8 cellular contexts compared by ENCODE assay signal in genomic region chr2:158457092-158457825, GRCh38. TPM values are rescaled to one million over a fixed set of nuclear protein-coding genes. Genes with fewer than 3 reads are reported as not detected.
DNase-seq lines count a peak whose midpoint lies in the region; ATAC-seq and TF ChIP-seq lines count a peak whose summit lies in the region.

No MANE protein-coding gene starts in this region.

- CTCF ChIA-PET in CD4-positive, alpha-beta T cell (lab: Charles Lee) = interaction anchor here (2.1 kb wide), 1 partner anchor 22 kb away, joined by 5 read pairs; no protein-coding TSS in a partner anchor
- CTCF ChIA-PET in Panc1 (lab: Charles Lee) = interaction anchor here (0.6 kb wide), 1 partner anchor 27 kb away, joined by 8 read pairs; no protein-coding TSS in a partner anchor

- no peaks in the 10 kb centered on the region for H3K9me3 Mint-ChIP-seq in CD4-positive, alpha-beta T cell
- H3K9me3 Mint-ChIP-seq in activated T-helper 2 cell treated with anti-CD3 and anti-CD28 coated beads, Interferon-gamma antibody, Interleukin-2, Interleukin-4, amounts not matched to agents 10 μg/mL and 5 μg/mL and 100 μg/mL, durations not matched to agents 14 hours and 24 hours and 36 hours = no peaks in the 10 kb centered on the region
- H3K9me3 Mint-ChIP-seq in neural progenitor cell = peaks cover 2% of the 10 kb centered on the region

- no peaks in the 10 kb centered on the region for H3K9me3 ChIP-seq in CD4-positive, alpha-beta T cell (ENCODE audit: control insufficient read depth, low read length)
- no peaks in the 10 kb centered on the region for H3K9me3 ChIP-seq in Panc1 (ENCODE audit: control insufficient read depth, insufficient read depth, low read depth, low read length)
- H3K9me3 ChIP-seq in neural progenitor cell (ENCODE audit: low read depth) = no peaks in the 10 kb centered on the region

- no peaks in the 10 kb centered on the region for H3K27me3 ChIP-seq in CD4-positive, alpha-beta T cell (ENCODE audit: control insufficient read depth, insufficient read depth, low read length)
- H3K27me3 ChIP-seq in Panc1 (ENCODE audit: control insufficient read depth, insufficient read depth, low read length) (no peaks in the 10 kb centered on the region), foreskin keratinocyte (no peaks in the 10 kb centered on the region), neural progenitor cell (no peaks in the 10 kb centered on the region)

- peaks cover 5% of the 10 kb centered on the region for H3K36me3 Mint-ChIP-seq in CD4-positive, alpha-beta T cell (ENCODE audit: low read depth)
- H3K36me3 Mint-ChIP-seq in activated T-helper 2 cell treated with anti-CD3 and anti-CD28 coated beads, Interferon-gamma antibody, Interleukin-2, Interleukin-4, amounts not matched to agents 10 μg/mL and 5 μg/mL and 100 μg/mL, durations not matched to agents 14 hours and 24 hours and 36 hours (ENCODE audit: low read depth) = no peaks in the 10 kb centered on the region
- no peaks in the 10 kb centered on the region for H3K36me3 Mint-ChIP-seq in neural progenitor cell

- H3K36me3 ChIP-seq in Panc1 (ENCODE audit: control insufficient read depth, insufficient read depth, low read length) (no peaks in the 10 kb centered on the region), neural progenitor cell (no peaks in the 10 kb centered on the region)

- H3K4me3 Mint-ChIP-seq in CD4-positive, alpha-beta T cell = peak overlapping the region; percentile 99
- H3K4me3 Mint-ChIP-seq in activated T-helper 2 cell treated with anti-CD3 and anti-CD28 coated beads, Interferon-gamma antibody, Interleukin-2, Interleukin-4, amounts not matched to agents 10 μg/mL and 5 μg/mL and 100 μg/mL, durations not matched to agents 14 hours and 24 hours and 36 hours (ENCODE audit: low read depth) = peak overlapping the region; percentile 94
- peak overlapping the region; percentile 97 for H3K4me3 Mint-ChIP-seq in neural progenitor cell

- H3K4me1 ChIP-seq in Panc1 (ENCODE audit: control insufficient read depth, insufficient read depth, low read length) (peaks cover 27% of the 10 kb centered on the region), foreskin keratinocyte (peaks cover 22% of the 10 kb centered on the region), neural progenitor cell (peaks cover 28% of the 10 kb centered on the region)

- DNase-seq in CD4-positive, alpha-beta T cell = peak in 9 of 10 experiments; percentile 20 to 64 (median 30)
- DNase-seq in Panc1 (ENCODE audit: low read depth, low spot score) (no peak), foreskin keratinocyte (peak; percentile 52 to 72), neural progenitor cell (ENCODE audit: low spot score) (peak; percentile 82), substantia nigra (lab: John Stamatoyannopoulos, UW) (peak in 45 of 49 donors; percentile 14 to 86 (median 62))
- peak; percentile 53 for DNase-seq in activated T-helper 2 cell treated with anti-CD3 and anti-CD28 coated beads, Interferon-gamma antibody, Interleukin-2, Interleukin-4, amounts not matched to agents 10 μg/mL and 5 μg/mL and 100 μg/mL, durations not matched to agents 14 hours and 24 hours and 36 hours (ENCODE audit: low spot score)

- in situ Hi-C loops in Panc1 (cut with HindIII; ENCODE audit: low pct_unique_long_range_greater_than_20kb, low sequenced_read_pairs) = no loop called here

- peak overlapping the region; percentile 60 for H2AFZ ChIP-seq in neural progenitor cell (replicated peaks)

- H4K20me1 ChIP-seq in neural progenitor cell (ENCODE audit: low read depth) = peaks cover 40% of the 10 kb centered on the region

- H3K27me3 Mint-ChIP-seq in CD4-positive, alpha-beta T cell = no peaks in the 10 kb centered on the region
- peaks cover 31% of the 10 kb centered on the region for H3K27me3 Mint-ChIP-seq in activated T-helper 2 cell treated with anti-CD3 and anti-CD28 coated beads, Interferon-gamma antibody, Interleukin-2, Interleukin-4, amounts not matched to agents 10 μg/mL and 5 μg/mL and 100 μg/mL, durations not matched to agents 14 hours and 24 hours and 36 hours (ENCODE audit: low read depth)
- peaks cover 5% of the 10 kb centered on the region for H3K27me3 Mint-ChIP-seq in neural progenitor cell (ENCODE audit: insufficient read depth, low read depth)

- no peak for TF ChIP-seq CTCF in CD4-positive, alpha-beta T cell (IDR thresholded peaks at IDR 0.05)
- no peak for TF ChIP-seq CTCF in Panc1 (IDR thresholded peaks at IDR 0.05)
- TF ChIP-seq CTCF in foreskin keratinocyte (conservative IDR thresholded peaks at IDR 0.05) = no peak
- TF ChIP-seq CTCF in neural progenitor cell (IDR thresholded peaks at IDR 0.05) = no peak

- ATAC-seq in CD4-positive, alpha-beta T cell (ENCODE audit: poor library complexity) = peak; percentile 15
- ATAC-seq in GM19397 (IDR thresholded peaks at IDR 0.05; ENCODE audit: unreplicated experiment) = peak; percentile 29
- peak; percentile 27 for ATAC-seq in HG03521 (IDR thresholded peaks at IDR 0.05; ENCODE audit: unreplicated experiment)
- ATAC-seq in Panc1 = peak; percentile 65
- ATAC-seq in foreskin keratinocyte = peak; percentile 38

- H3K27ac Mint-ChIP-seq in CD4-positive, alpha-beta T cell = peak overlapping the region; percentile 84
- peak overlapping the region; percentile 86 for H3K27ac Mint-ChIP-seq in activated T-helper 2 cell treated with anti-CD3 and anti-CD28 coated beads, Interferon-gamma antibody, Interleukin-2, Interleukin-4, amounts not matched to agents 10 μg/mL and 5 μg/mL and 100 μg/mL, durations not matched to agents 14 hours and 24 hours and 36 hours
- H3K27ac Mint-ChIP-seq in neural progenitor cell = peak overlapping the region; percentile 69

- H3K79me2 ChIP-seq in neural progenitor cell (ENCODE audit: low read depth) = peaks cover 47% of the 10 kb centered on the region

- intact Hi-C loops in CD4-positive, alpha-beta T cell (cut with DNase I, micrococcal nuclease) = loop anchor here (10.0 kb wide), 4 partner anchors 298 to 1152 kb away; partner anchors contain the start of gene WDSUB1 (in 1 of the 2)
- intact Hi-C loops in Panc1 (cut with micrococcal nuclease; ENCODE audit: unreplicated experiment) = loop anchor here (5.0 kb wide), 1 partner anchor 425 kb away; no protein-coding TSS in a partner anchor
- intact Hi-C loops in activated T-helper 2 cell treated with anti-CD3 and anti-CD28 coated beads, Interferon-gamma antibody, Interleukin-2, Interleukin-4, amounts not matched to agents 10 μg/mL and 5 μg/mL and 100 μg/mL, durations not matched to agents 14 hours and 24 hours and 36 hours (cut with micrococcal nuclease) = loop anchor here (2.0 to 10.0 kb wide), 9 partner anchors 266 to 1255 kb away; partner anchors contain the start of genes ACVR1C, MARCHF7 and WDSUB1

- H3K4me2 ChIP-seq in neural progenitor cell = peak overlapping the region; percentile 98

- H3K27ac ChIP-seq in CD4-positive, alpha-beta T cell (ENCODE audit: low read depth, low read length) = peak overlapping the region; percentile 47
- H3K27ac ChIP-seq in Panc1 (ENCODE audit: low read length) (peak overlapping the region; percentile 79), foreskin keratinocyte (peak overlapping the region; percentile 70), neural progenitor cell (peak overlapping the region; percentile 94), substantia nigra (ENCODE audit: low read depth, low read length, poor library complexity, severe bottlenecking) (peak overlapping the region; percentile 97)

- POLR2A ChIA-PET in CD4-positive, alpha-beta T cell (lab: Charles Lee) = interaction anchor here (0.6 to 1.5 kb wide), 7 partner anchors 13 to 1447 kb away, joined by 3 to 7 read pairs (median 3); partner anchors contain the start of genes ACVR1 and LY75
- POLR2A ChIA-PET in Panc1 (lab: Charles Lee) = interaction anchor here (0.6 to 0.7 kb wide), 3 partner anchors 304 to 585 kb away, joined by 5 to 9 read pairs (median 5); no protein-coding TSS in a partner anchor

- peaks cover 27% of the 10 kb centered on the region for H3F3A ChIP-seq in neural progenitor cell (ENCODE audit: low read depth)

- H3K4me1 Mint-ChIP-seq in CD4-positive, alpha-beta T cell (ENCODE audit: low read depth) = peaks cover 28% of the 10 kb centered on the region
- peaks cover 22% of the 10 kb centered on the region for H3K4me1 Mint-ChIP-seq in activated T-helper 2 cell treated with anti-CD3 and anti-CD28 coated beads, Interferon-gamma antibody, Interleukin-2, Interleukin-4, amounts not matched to agents 10 μg/mL and 5 μg/mL and 100 μg/mL, durations not matched to agents 14 hours and 24 hours and 36 hours (ENCODE audit: low read depth)
- H3K4me1 Mint-ChIP-seq in neural progenitor cell = peaks cover 37% of the 10 kb centered on the region

- BruUV-seq in Panc1 (replicated peaks; lab: Mats Ljungman, UMichigan) = no TSS peak

- peak overlapping the region; percentile 89 to 93 for H3K4me3 ChIP-seq in Panc1 (ENCODE audit: low read depth in 2 of 2, low read length in 2 of 2)
- peak overlapping the region; percentile 85 for H3K4me3 ChIP-seq in neural progenitor cell

- H3K9ac ChIP-seq in neural progenitor cell = peak overlapping the region; percentile 61

RNA-seq across cellular contexts. Expression of gene PKP4, which starts 0.5 kb away (rescaled TPM):
- total RNA-seq in CD4-positive, alpha-beta T cell = 10 to 100 TPM; 10.8 to 14.6 TPM
- total RNA-seq in Panc1 (2021; ENCODE audit: unreplicated experiment) = 81.7 TPM
- polyA plus RNA-seq in Panc1 (2012; ENCODE audit: insufficient read length) = 47.6 TPM
- total RNA-seq in activated T-helper 2 cell treated with anti-CD3 and anti-CD28 coated beads, Interferon-gamma antibody, Interleukin-2, Interleukin-4, amounts not matched to agents 10 μg/mL and 5 μg/mL and 100 μg/mL, durations not matched to agents 14 hours and 24 hours and 36 hours = 26.9 and 27.0 TPM in 2 replicates
- total RNA-seq in foreskin keratinocyte = 47.9 and 58.2 TPM in 2 replicates
- 21.6 and 26.6 TPM in 2 replicates for polyA plus RNA-seq in foreskin keratinocyte
- total RNA-seq in neural progenitor cell (ENCODE audit: low replicate concordance) = 72.1 and 83.9 TPM in 2 replicates

RNA-seq across cellular contexts. Expression of gene CCDC148, which starts 0.7 kb away (rescaled TPM):
- not detected for total RNA-seq in CD4-positive, alpha-beta T cell
- total RNA-seq in Panc1 (2021; ENCODE audit: unreplicated experiment) (0.92 TPM), foreskin keratinocyte (0.51 and 0.71 TPM in 2 replicates), neural progenitor cell (ENCODE audit: low replicate concordance) (4.2 and 9.3 TPM in 2 replicates)
- polyA plus RNA-seq in Panc1 (2012; ENCODE audit: insufficient read length) = 0.19 TPM
- not detected in 2 replicates for total RNA-seq in activated T-helper 2 cell treated with anti-CD3 and anti-CD28 coated beads, Interferon-gamma antibody, Interleukin-2, Interleukin-4, amounts not matched to agents 10 μg/mL and 5 μg/mL and 100 μg/mL, durations not matched to agents 14 hours and 24 hours and 36 hours
- polyA plus RNA-seq in foreskin keratinocyte = 0.25 and 0.30 TPM in 2 replicates

Comparison
In these comparisons a context has a peak if more than half of its experiments do, and no peak if none do; other contexts are left out.
1. ATAC-seq: peak in every context shown above with its lines; median percentile 65 in Panc1; 38 in foreskin keratinocyte; 29 in GM19397; 27 in HG03521; 15 in CD4-positive, alpha-beta T cell.
2. H3K27ac ChIP-seq: peak in every context shown above with its lines; median percentile 97 in substantia nigra; 94 in neural progenitor cell; 79 in Panc1; 70 in foreskin keratinocyte; 47 in CD4-positive, alpha-beta T cell.